Comparison of ENCODE assay signal across 8 cellular contexts in genomic region chr7:41942468-41943097, GRCh38.
DNase-seq lines count a peak whose midpoint lies in the region; ATAC-seq, FAIRE-seq and TF ChIP-seq lines count a peak whose summit lies in the region.

No MANE protein-coding gene starts in this region.

- H3K9me3 ChIP-seq in H1 (ENCODE audit: insufficient read depth in 2 of 2, low read depth in 1 of 2, low read length in 1 of 2) (no peaks in the 10 kb centered on the region), pancreas (no peaks in the 10 kb centered on the region)

- TF ChIP-seq POLR2A in H1 (IDR thresholded peaks at IDR 0.05; ENCODE audit: control extremely low read depth in 1 of 2, low read depth in 2 of 2, low read length in 2 of 2), result no peak

- H3K27me3 ChIP-seq in H1 (replicated peaks in 1 of 4; ENCODE audit: control insufficient read depth in 3 of 4, extremely low read depth in 1 of 4, insufficient read depth in 3 of 4, low read length in 3 of 4), result peaks cover 0 to 4% (median 3%) of the 10 kb centered on the region in 4 experiments; a peak in 3 of 7 replicates
- no peaks in the 10 kb centered on the region for H3K27me3 ChIP-seq in pancreas

- no peak overlapping the region for H2BK12ac ChIP-seq in H1 (ENCODE audit: low read depth, low read length)

- no peak overlapping the region for H3K23ac ChIP-seq in H1 (ENCODE audit: insufficient read length)

- no peak overlapping the region for H3K27ac Mint-ChIP-seq in activated CD8-positive, alpha-beta T cell treated with anti-CD3 and anti-CD28 coated beads, Interleukin-2, amount 10 ng/mL, durations not matched to agents 7 days and 5 days

- TF ChIP-seq EP300 in H1 (IDR thresholded peaks at IDR 0.05; ENCODE audit: borderline replicate concordance in 1 of 2, low read depth in 2 of 2, low read length in 2 of 2), result no peak

- no peak overlapping the region for H3K56ac ChIP-seq in H1 (replicated peaks; ENCODE audit: insufficient read length, low read depth, low read length)

- POLR2A ChIA-PET in H1 (lab: Charles Lee; ENCODE audit: partially characterized antibody), result interaction anchor here (1.6 kb wide), 1 partner anchor 17 kb away, joined by 3 read pairs; no protein-coding TSS in a partner anchor
- POLR2A ChIA-PET in activated CD8-positive, alpha-beta T cell treated with anti-CD3 and anti-CD28 coated beads, Interleukin-2, amount 10 ng/mL, durations not matched to agents 7 days and 5 days (lab: Charles Lee), result no interaction called here

- H4K20me1 ChIP-seq in H1 (replicated peaks in 1 of 2; ENCODE audit: control insufficient read depth in 1 of 2, insufficient read depth in 2 of 2, low read length in 2 of 2), result no peaks in the 10 kb centered on the region

- peak overlapping the region in 1 of 4 experiments; percentile 37; a peak in 3 of 8 replicates for H3K4me3 ChIP-seq in H1 (ENCODE audit: extremely low read depth in 1 of 4, insufficient read depth in 2 of 4, low read depth in 3 of 4, low read length in 4 of 4)
- H3K4me3 ChIP-seq in pancreas, result no peak overlapping the region

- H4K5ac ChIP-seq in H1 (ENCODE audit: insufficient read length, low read depth, low read length), result no peak overlapping the region

- H4K8ac ChIP-seq in H1 (ENCODE audit: extremely low read depth, insufficient read depth, low read length), result peak overlapping the region; percentile 79; the same call in 1 of the 2 replicates

- no peak overlapping the region; the same call in 1 of the 2 replicates for H3K18ac ChIP-seq in H1 (ENCODE audit: extremely low read depth, low read length)

- H3K9ac ChIP-seq in H1 (replicated peaks in 1 of 4; ENCODE audit: extremely low read depth in 1 of 4, low read depth in 3 of 4, low read length in 3 of 4), result no peak overlapping the region

- H3K4me1 ChIP-seq in H1 (replicated peaks in 1 of 4; ENCODE audit: control insufficient read depth in 3 of 4, insufficient read depth in 4 of 4, low read length in 3 of 4), result peaks cover 0 to 7% (median 5%) of the 10 kb centered on the region in 4 experiments; a peak in 3 of 7 replicates
- peaks cover 0 to 3% (median 0%) of the 10 kb centered on the region in 3 donors for H3K4me1 ChIP-seq in pancreas

- 0 out of 2 replicates have a peak overlapping the region, but pooled peaks have one; percentile 31 for H2AFZ ChIP-seq in H1 (ENCODE audit: low read length)

- H3K79me2 ChIP-seq in H1 (ENCODE audit: control insufficient read depth in 1 of 2, insufficient read depth in 2 of 2, low read length in 2 of 2), result no peaks in the 10 kb centered on the region

- H3K27ac ChIP-seq in H1 (ENCODE audit: low read depth, low read length) (no peak overlapping the region), pancreas (no peak overlapping the region)

- H3K4me3 Mint-ChIP-seq in activated CD8-positive, alpha-beta T cell treated with anti-CD3 and anti-CD28 coated beads, Interleukin-2, amount 10 ng/mL, durations not matched to agents 7 days and 5 days, result no peak overlapping the region

- intact Hi-C loops in pancreas (cut with DNase I), result no loop called here

- DNase-seq in H1 (ENCODE audit: low read depth in 1 of 2, low spot score in 2 of 2) (no peak), pancreas (peak in 1 of 6 donors; percentile 49), OCI-M2 (lab: John Stamatoyannopoulos, UW; ENCODE audit: unreplicated experiment) (no peak)
- DNase-seq in activated CD8-positive, alpha-beta T cell treated with anti-CD3 and anti-CD28 coated beads, Interleukin-2, amount 10 ng/mL, durations not matched to agents 7 days and 5 days, result no peak
- no peak for DNase-seq in stimulated activated CD4-positive, alpha-beta T cell treated with anti-CD3 and anti-CD28 coated beads, Interleukin-2, amount 100 ng/mL, for 48 hours

- no peaks in the 10 kb centered on the region for H3K23me2 ChIP-seq in H1 (ENCODE audit: low read depth, low read length)

- H3K79me1 ChIP-seq in H1 (ENCODE audit: low read depth, low read length), result no peaks in the 10 kb centered on the region

- no peaks in the 10 kb centered on the region for H3K9me3 Mint-ChIP-seq in activated CD8-positive, alpha-beta T cell treated with anti-CD3 and anti-CD28 coated beads, Interleukin-2, amount 10 ng/mL, durations not matched to agents 7 days and 5 days (ENCODE audit: insufficient read depth)

- H3K4ac ChIP-seq in H1 (replicated peaks; ENCODE audit: insufficient read length, low read depth, low read length), result no peak overlapping the region

- H3K36me3 Mint-ChIP-seq in activated CD8-positive, alpha-beta T cell treated with anti-CD3 and anti-CD28 coated beads, Interleukin-2, amount 10 ng/mL, durations not matched to agents 7 days and 5 days (ENCODE audit: low read depth), result no peaks in the 10 kb centered on the region

- FAIRE-seq in H1 (lab: Jason Lieb, UNC) (no peak), pancreas (lab: Jason Lieb, UNC) (no peak)

- no peak overlapping the region for H2AK5ac ChIP-seq in H1 (ENCODE audit: low read depth, low read length)

- TF ChIP-seq CTCF in H1 (IDR thresholded peaks at IDR 0.05; ENCODE audit: control extremely low read depth in 1 of 3, insufficient read depth in 1 of 3, low read depth in 1 of 3, low read length in 3 of 3) (no peak), pancreas (IDR thresholded peaks at IDR 0.05) (no peak)

- no peak overlapping the region for H4K91ac ChIP-seq in H1 (replicated peaks; ENCODE audit: insufficient read length, low read length)

- ATAC-seq in GM18907 (IDR thresholded peaks at IDR 0.05; ENCODE audit: unreplicated experiment) (peak; percentile 10), HG03442 (IDR thresholded peaks at IDR 0.05; ENCODE audit: unreplicated experiment) (peak; percentile 6), pancreas (peak in 3 of 4 donors; percentile 5 to 19 (median 12)), HG02623 (IDR thresholded peaks at IDR 0.05; ENCODE audit: unreplicated experiment) (no peak)
- ATAC-seq in activated CD8-positive, alpha-beta T cell treated with anti-CD3 and anti-CD28 coated beads, Interleukin-2, amount 10 ng/mL, durations not matched to agents 7 days and 5 days, result no peak

- H2BK120ac ChIP-seq in H1 (replicated peaks; ENCODE audit: low read depth, low read length), result no peak overlapping the region

- H3K14ac ChIP-seq in H1 (ENCODE audit: insufficient read length), result no peak overlapping the region

- CTCF ChIA-PET in H1 (lab: Charles Lee; ENCODE audit: partially characterized antibody), result interaction anchor here (0.5 to 9.2 kb wide), 63 partner anchors 9 to 1444 kb away, joined by 3 to 117 read pairs (median 4); partner anchors contain the start of genes MRPL32 and PSMA2
- CTCF ChIA-PET in activated CD8-positive, alpha-beta T cell treated with anti-CD3 and anti-CD28 coated beads, Interleukin-2, amount 10 ng/mL, durations not matched to agents 7 days and 5 days (lab: Charles Lee), result interaction anchor here (0.8 to 1.8 kb wide), 12 partner anchors 8 to 1896 kb away, joined by 3 to 7 read pairs (median 4); no protein-coding TSS in a partner anchor

- H2BK20ac ChIP-seq in H1 (ENCODE audit: low read length), result no peak overlapping the region

- peaks cover 10% of the 10 kb centered on the region for H3K4me1 Mint-ChIP-seq in activated CD8-positive, alpha-beta T cell treated with anti-CD3 and anti-CD28 coated beads, Interleukin-2, amount 10 ng/mL, durations not matched to agents 7 days and 5 days (ENCODE audit: low read depth)

- peak overlapping the region in 1 of 2 experiments; percentile 56; a peak in 2 of 4 replicates for H3K4me2 ChIP-seq in H1 (ENCODE audit: insufficient read depth in 1 of 2, low read depth in 2 of 2, low read length in 2 of 2)

- no peaks in the 10 kb centered on the region for H3K36me3 ChIP-seq in H1 (ENCODE audit: control insufficient read depth in 2 of 4, insufficient read depth in 4 of 4, low read length in 3 of 4)
- no peaks in the 10 kb centered on the region for H3K36me3 ChIP-seq in pancreas

- no peak overlapping the region for H2BK5ac ChIP-seq in H1 (ENCODE audit: low read depth, low read length)

- H3K27me3 Mint-ChIP-seq in activated CD8-positive, alpha-beta T cell treated with anti-CD3 and anti-CD28 coated beads, Interleukin-2, amount 10 ng/mL, durations not matched to agents 7 days and 5 days (ENCODE audit: low read depth), result peaks cover 20% of the 10 kb centered on the region

- H2BK15ac ChIP-seq in H1 (ENCODE audit: low read length), result no peak overlapping the region

- TF ChIP-seq RAD21 in H1 (IDR thresholded peaks at IDR 0.05 in 1 of 2, conservative IDR thresholded peaks at IDR 0.05 in 1 of 2; ENCODE audit: low read depth in 2 of 2, low read length in 2 of 2), result no peak

- 78% methylated on average over 23 of the region's 23 CpGs; no CpG with 5 or more reads in 1 of the 2 experiments for WGBS in H1 (ENCODE audit: extremely low coverage in 1 of 2, insufficient coverage in 1 of 2, insufficient read length in 1 of 2, insufficient replicate concordance in 2 of 2, low coverage in 1 of 2, low lambda C conversion rate in 2 of 2, missing lambda C conversion rate in 1 of 2), 2 experiments
- 37 to 47% methylated on average over 23 of the region's 23 CpGs for WGBS in pancreas, 2 donors

TF ChIP-seq in H1, 55 proteins besides CTCF, POLR2A, EP300 and RAD21:
- TF ChIP-seq JUN (IDR thresholded peaks at IDR 0.05; ENCODE audit: low read depth, low read length) (no peak), BCL11A (IDR thresholded peaks at IDR 0.05; ENCODE audit: low read depth in 2 of 2, low read length in 2 of 2) (no peak), CBX8 (IDR thresholded peaks at IDR 0.05; ENCODE audit: borderline replicate concordance, low read depth, low read length) (no peak), KDM5A (IDR thresholded peaks at IDR 0.05; ENCODE audit: low read length) (no peak), CBX5 (IDR thresholded peaks at IDR 0.05; ENCODE audit: low read depth, low read length) (no peak), RXRA (IDR thresholded peaks at IDR 0.05; ENCODE audit: insufficient read depth, low read depth, low read length) (no peak)
- TF ChIP-seq, protein P1, sequence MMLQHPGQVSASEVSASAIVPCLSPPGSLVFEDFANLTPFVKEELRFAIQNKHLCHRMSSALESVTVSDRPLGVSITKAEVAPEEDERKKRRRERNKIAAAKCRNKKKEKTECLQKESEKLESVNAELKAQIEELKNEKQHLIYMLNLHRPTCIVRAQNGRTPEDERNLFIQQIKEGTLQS (IDR thresholded peaks at IDR 0.05; ENCODE audit: insufficient read depth, low read depth, low read length), result no peak

Comparison
In these comparisons a context has a peak if more than half of its experiments do, and no peak if none do; other contexts are left out.
1. ATAC-seq: peak in GM18907 (single experiment), HG03442 (single experiment) and pancreas (3 of 4); none in HG02623 (single experiment) and activated CD8-positive, alpha-beta T cell treated with anti-CD3 and anti-CD28 coated beads, Interleukin-2, amount 10 ng/mL, durations not matched to agents 7 days and 5 days (single experiment).